In genomic region chr7:117332031-117332430, GRCh38 we compare ENCODE assay signal across 29 cellular contexts. TPM values are rescaled to one million over a fixed set of nuclear protein-coding genes. Genes with fewer than 3 reads are reported as not detected.
A peak's percentile ranks its signal among the peaks of the same experiment; 100 is the strongest.
DNase-seq lines count a peak whose midpoint lies in the region; ATAC-seq, FAIRE-seq and TF ChIP-seq lines count a peak whose summit lies in the region.
"Had no signal": no experiment of that assay in that cellular context is flagged by ENCODE, and none has a peak within 500 bp of the region (broad histone marks: within the 10 kb centered on the region; RNA-seq: fewer than 3 reads in every experiment).

No MANE protein-coding gene starts in this region.

- H3K4me2 ChIP-seq in HepG2 (ENCODE audit: low read depth, low read length) (no peak overlapping the region), astrocyte (ENCODE audit: low read length) (no peak overlapping the region)
- H3K4me2 ChIP-seq: BLaER1 had no signal

- H3K4me1 Mint-ChIP-seq in astrocyte (ENCODE audit: low read depth, unreplicated experiment) = no peaks in the 10 kb centered on the region
- H3K4me1 Mint-ChIP-seq: CD14-positive monocyte; CD4-positive, alpha-beta memory T cell; CD4-positive, CD25-positive, alpha-beta regulatory T cell; CD8-positive, alpha-beta memory T cell had no signal

- no TSS peak for BruUV-seq in HepG2 (replicated peaks; lab: Mats Ljungman, UMichigan)

- H3K9ac ChIP-seq in HepG2 (ENCODE audit: insufficient read depth, low read depth, low read length) (no peak overlapping the region), astrocyte (ENCODE audit: low read length) (no peak overlapping the region)
- H3K9ac ChIP-seq: BLaER1 had no signal

- H3K4me1 ChIP-seq in HepG2 (ENCODE audit: insufficient read depth, low read length) (no peaks in the 10 kb centered on the region), right lobe of liver (no peaks in the 10 kb centered on the region), astrocyte (ENCODE audit: insufficient read depth, low read length) (no peaks in the 10 kb centered on the region)
- H3K4me1 ChIP-seq: BE2C, BLaER1 had no signal

- H3K9me3 Mint-ChIP-seq in astrocyte (ENCODE audit: unreplicated experiment) = peaks cover 7% of the 10 kb centered on the region

- intact Hi-C loops in HepG2 (cut with micrococcal nuclease; ENCODE audit: unreplicated experiment) (loop anchor here (10.0 kb wide), 1 partner anchor 77 kb away; no protein-coding TSS in a partner anchor), right lobe of liver (cut with DNase I) (no loop called here)

- no peak for TF ChIP-seq POLR2A in HepG2 (IDR thresholded peaks at IDR 0.05; ENCODE audit: insufficient read depth in 1 of 2, low read depth in 2 of 2, low read length in 2 of 2)
- TF ChIP-seq POLR2A in right lobe of liver (IDR thresholded peaks at IDR 0.05) = no peak

- H3K36me3 ChIP-seq in HepG2 (replicated peaks in 1 of 2; ENCODE audit: control insufficient read depth in 1 of 2, insufficient read depth in 2 of 2, low read length in 2 of 2) (no peaks in the 10 kb centered on the region), right lobe of liver (no peaks in the 10 kb centered on the region), astrocyte (ENCODE audit: insufficient read depth, low read length) (no peaks in the 10 kb centered on the region)
- H3K36me3 ChIP-seq: BE2C, BLaER1 had no signal

- no peak for TF ChIP-seq RAD21 in HepG2 (CRISPR knock-in tag; IDR thresholded peaks at IDR 0.05)

- ATAC-seq in HepG2 (no peak), right lobe of liver (no peak), HG03442 (IDR thresholded peaks at IDR 0.05; ENCODE audit: unreplicated experiment) (no peak)
- ATAC-seq: GM12878 had no signal

- no peaks in the 10 kb centered on the region for H3K36me3 Mint-ChIP-seq in astrocyte (ENCODE audit: low read depth, unreplicated experiment)
- H3K36me3 Mint-ChIP-seq: CD14-positive monocyte; CD4-positive, alpha-beta memory T cell; CD4-positive, CD25-positive, alpha-beta regulatory T cell had no signal

- H2AFZ ChIP-seq in HepG2 (ENCODE audit: low read length) = no peak overlapping the region
- no peak overlapping the region for H2AFZ ChIP-seq in astrocyte (ENCODE audit: low read depth, low read length)

- CTCF ChIA-PET in HepG2 (lab: Yijun Ruan, JAX; ENCODE audit: low intra/inter-chr PET ratio, low total read pairs) = no interaction called here

- H3K79me2 ChIP-seq in HepG2 (ENCODE audit: insufficient read depth, low read length) (no peaks in the 10 kb centered on the region), astrocyte (ENCODE audit: insufficient read depth, low read length) (no peaks in the 10 kb centered on the region)

- no peak overlapping the region for H3K4me3 Mint-ChIP-seq in astrocyte (ENCODE audit: unreplicated experiment)
- H3K4me3 Mint-ChIP-seq: CD14-positive monocyte; CD4-positive, alpha-beta memory T cell; CD4-positive, CD25-positive, alpha-beta regulatory T cell; CD8-positive, alpha-beta memory T cell had no signal

- H3K9me3 ChIP-seq in HepG2 (ENCODE audit: low read length) (no peaks in the 10 kb centered on the region), right lobe of liver (no peaks in the 10 kb centered on the region), astrocyte (ENCODE audit: insufficient read depth, low read depth, low read length) (no peaks in the 10 kb centered on the region)
- H3K9me3 ChIP-seq: BE2C, BLaER1 had no signal

- H3K27ac ChIP-seq in HepG2 (ENCODE audit: extremely low read length, insufficient read depth, low read length) (no peak overlapping the region), right lobe of liver (no peak overlapping the region), astrocyte (ENCODE audit: low read depth, low read length) (no peak overlapping the region)
- H3K27ac ChIP-seq: BLaER1 had no signal

- POLR2A ChIA-PET in HepG2 (lab: Yijun Ruan, JAX) = no interaction called here

- H4K20me1 ChIP-seq in HepG2 (ENCODE audit: insufficient read depth, low read length) (no peaks in the 10 kb centered on the region), astrocyte (ENCODE audit: insufficient read depth, low read length) (no peaks in the 10 kb centered on the region)
- H4K20me1 ChIP-seq: BLaER1 had no signal

- in situ Hi-C loops in HepG2 (cut with HindIII; ENCODE audit: extremely low pct_ligation_motif_present, low pct_unique_long_range_greater_than_20kb) = no loop called here

- TF ChIP-seq EP300 in HepG2 (IDR thresholded peaks at IDR 0.05; ENCODE audit: low read depth in 2 of 2, low read length in 2 of 2) (no peak), HepG2 (CRISPR knock-in tag; IDR thresholded peaks at IDR 0.05; ENCODE audit: borderline replicate concordance) (no peak)

- H3K27me3 Mint-ChIP-seq in astrocyte (ENCODE audit: low read depth, unreplicated experiment) = peaks cover 3% of the 10 kb centered on the region
- H3K27me3 Mint-ChIP-seq: CD4-positive, CD25-positive, alpha-beta regulatory T cell; CD8-positive, alpha-beta memory T cell had no signal

- H3K4me3 ChIP-seq in HepG2 (replicated peaks in 1 of 3; ENCODE audit: insufficient read depth in 1 of 3, low read depth in 2 of 3, low read length in 3 of 3) (no peak overlapping the region), right lobe of liver (no peak overlapping the region), astrocyte (ENCODE audit: insufficient read depth, low read depth, low read length) (no peak overlapping the region)
- H3K4me3 ChIP-seq: BLaER1, GM12878 had no signal

- no peak overlapping the region for H3K27ac Mint-ChIP-seq in astrocyte (ENCODE audit: unreplicated experiment)
- H3K27ac Mint-ChIP-seq: CD14-positive monocyte; CD4-positive, alpha-beta memory T cell; CD4-positive, CD25-positive, alpha-beta regulatory T cell; CD8-positive, alpha-beta memory T cell had no signal

- DNase-seq in HepG2 (ENCODE audit: low spot score) (no peak), right lobe of liver (no peak), astrocyte (ENCODE audit: low read depth) (no peak), NCI-H1417 (lab: John Stamatoyannopoulos, UW) (no peak)
- DNase-seq: 8988T; ACHN; BE2C; C1 segment of cervical spinal cord; CD4-positive, alpha-beta memory T cell; CD4-positive, CD25-positive, alpha-beta regulatory T cell; CD8-positive, alpha-beta memory T cell; COR-L47; DMS 273 treated with DMSO at 0.1 percent for 48 hours; DMS153; DMS53; DMS79; DND-41; EL; GDM1 had no signal

- no peak for FAIRE-seq in HepG2 (lab: Jason Lieb, UNC)
- FAIRE-seq in astrocyte (lab: Jason Lieb, UNC) = peak; percentile 13
- FAIRE-seq: A204.1, GM12878, GM12892, GM18507 had no signal

- H3K27me3 ChIP-seq in HepG2 (ENCODE audit: control insufficient read depth in 1 of 2, insufficient read depth in 2 of 2, low read length in 2 of 2) = no peaks in the 10 kb centered on the region
- H3K27me3 ChIP-seq in right lobe of liver = no peaks in the 10 kb centered on the region
- no peaks in the 10 kb centered on the region for H3K27me3 ChIP-seq in astrocyte (ENCODE audit: insufficient read depth, low read length)
- H3K27me3 ChIP-seq: BE2C, BLaER1 had no signal

- no peak for TF ChIP-seq CTCF in HepG2 (CRISPR knock-in tag; IDR thresholded peaks at IDR 0.05)
- no peak for TF ChIP-seq CTCF in right lobe of liver (IDR thresholded peaks at IDR 0.05)
- no peak for TF ChIP-seq CTCF in astrocyte (IDR thresholded peaks at IDR 0.05; ENCODE audit: insufficient read depth, low read depth, low read length)

TF ChIP-seq in HepG2, 621 proteins besides CTCF, POLR2A, EP300 and RAD21 (continues in another document):
- TF ChIP-seq THYN1 (CRISPR knock-in tag; IDR thresholded peaks at IDR 0.05; ENCODE audit: borderline replicate concordance, low read depth) = no peak
- no peak for TF ChIP-seq ZNF780A (CRISPR knock-in tag; IDR thresholded peaks at IDR 0.05)
- no peak for TF ChIP-seq HDAC6 (IDR thresholded peaks at IDR 0.05; ENCODE audit: low read depth, low read length)
- TF ChIP-seq MAFK (conservative IDR thresholded peaks at IDR 0.05 in 1 of 2, IDR thresholded peaks at IDR 0.05 in 1 of 2; ENCODE audit: low read length in 2 of 2) = peak; percentile 58 to 65
- TF ChIP-seq KLF13 (CRISPR knock-in tag; IDR thresholded peaks at IDR 0.05) = no peak
- TF ChIP-seq MAFF (IDR thresholded peaks at IDR 0.05; ENCODE audit: low read depth, low read length) = peak; percentile 71

RNA-seq across cellular contexts. Expression of gene WNT2, which starts 9.2 kb away (rescaled TPM):
- total RNA-seq in HepG2 (2016; rRNA removed; fragmentation: Illumina TruSeq; extraction: Trizol) (not detected in 2 replicates), right lobe of liver (under 1 TPM; 0.46 to 0.93 (median 0.57) TPM), astrocyte (0.07 and 0.24 TPM in 2 replicates)
- not detected in 2 replicates for total RNA-seq in HepG2 (2016; cell fraction: cytosol; rRNA removed; fragmentation: Illumina TruSeq; extraction: Trizol; ENCODE audit: low read depth)
- not detected in 2 replicates for total RNA-seq in HepG2 (2016; cell fraction: insoluble cytoplasmic fraction; rRNA removed; fragmentation: Illumina TruSeq; extraction: Trizol)
- not detected in 2 replicates for total RNA-seq in HepG2 (2016; cell fraction: membrane; rRNA removed; fragmentation: Illumina TruSeq; extraction: Trizol)
- total RNA-seq in HepG2 (2016; cell fraction: nucleus; rRNA removed; fragmentation: Illumina TruSeq; extraction: Trizol) = not detected in 2 replicates
- not detected in 2 replicates for polyA plus RNA-seq in HepG2 (2011; rRNA removed)
- polyA plus RNA-seq in HepG2 (2011; cell fraction: cytosol; rRNA removed) = not detected in 2 replicates
- not detected in 2 replicates for polyA plus RNA-seq in HepG2 (2011; cell fraction: nucleus; rRNA removed)
- polyA plus RNA-seq in HepG2 (2012) = not detected in 2 replicates
- polyA plus RNA-seq in HepG2 (2016; cell fraction: cytosol; fragmentation: Illumina TruSeq; extraction: Trizol; ENCODE audit: low read depth) = not detected in 2 replicates
- polyA plus RNA-seq in HepG2 (2016; cell fraction: insoluble cytoplasmic fraction; fragmentation: Illumina TruSeq; extraction: Trizol; ENCODE audit: low read depth) = not detected in 2 replicates
- not detected in 2 replicates for polyA plus RNA-seq in HepG2 (2016; cell fraction: membrane; fragmentation: Illumina TruSeq; extraction: Trizol; ENCODE audit: low read depth)
- not detected in 2 replicates for polyA plus RNA-seq in HepG2 (2016; cell fraction: nucleus; fragmentation: Illumina TruSeq; extraction: Trizol; ENCODE audit: insufficient read depth, low read depth)
- polyA minus RNA-seq in HepG2 (2011; rRNA and poly(A)+ RNA removed; ENCODE audit: low replicate concordance) = 0.35 TPM in 1 of 2 replicates, not detected in the other
- not detected in 2 replicates for polyA minus RNA-seq in HepG2 (2011; cell fraction: cytosol; rRNA and poly(A)+ RNA removed)
- polyA minus RNA-seq in HepG2 (2011; cell fraction: nucleus; rRNA and poly(A)+ RNA removed) = not detected in 2 replicates
- total RNA-seq: A673; CD4-positive, alpha-beta memory T cell; CD4-positive, CD25-positive, alpha-beta regulatory T cell; CD8-positive, alpha-beta memory T cell; Daoy; G401 had no signal
- polyA plus RNA-seq: CD14-positive monocyte; CD4-positive, alpha-beta memory T cell; CD4-positive, CD25-positive, alpha-beta regulatory T cell; CD8-positive, alpha-beta memory T cell had no signal
